ENCODE assay signal across 16 cellular contexts in the genomic region with DNA sequence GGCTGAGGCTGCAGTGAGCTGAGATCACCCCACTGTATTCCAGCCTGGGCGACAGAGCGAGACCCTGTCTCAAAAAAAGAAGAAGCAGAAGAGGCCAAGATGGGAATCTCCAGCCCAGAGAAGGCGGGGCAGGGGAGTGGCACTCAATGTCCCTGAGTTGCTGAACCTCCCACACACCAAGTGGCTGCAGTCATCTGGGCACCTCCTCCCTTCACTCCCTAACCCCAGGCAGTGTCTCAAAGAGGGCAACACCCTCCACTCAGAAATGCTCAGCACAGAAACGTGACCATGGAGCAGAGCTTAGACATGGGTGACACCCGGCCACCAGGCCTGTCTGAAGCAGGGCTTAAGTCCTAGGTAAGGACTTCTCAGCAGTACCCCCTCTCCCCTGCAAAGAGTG. TPM values are rescaled to one million over a fixed set of nuclear protein-coding genes. Genes with fewer than 3 reads are reported as not detected.
DNase-seq lines count a peak whose midpoint lies in the region; ATAC-seq, FAIRE-seq and TF ChIP-seq lines count a peak whose summit lies in the region.
"Had no signal": no experiment of that assay in that cellular context is flagged by ENCODE, and none has a peak within 500 bp of the region (broad histone marks: within the 10 kb centered on the region; RNA-seq: fewer than 3 reads in every experiment).

No MANE protein-coding gene starts in this region.

- RAD21 ChIA-PET in HCT116 (lab: Charles Lee; ENCODE audit: low non-redundant PET in 1 of 2, low total read pairs in 2 of 2, uncharacterized antibody in 2 of 2, unreplicated experiment in 2 of 2) = no interaction called here

- no peak overlapping the region for H3K27ac Mint-ChIP-seq in activated naive CD4-positive, alpha-beta T cell treated with anti-CD3 and anti-CD28 coated beads, Interleukin-2, amount 10 ng/mL, durations not matched to agents 7 days and 5 days
- H3K27ac Mint-ChIP-seq: memory B cell had no signal

- WGBS in small intestine, 3 donors = 75 to 89% (median 75%) methylated on average over 4 to 5 of the region's 5 CpGs

- no peak overlapping the region for H3K4me2 ChIP-seq in HCT116 (ENCODE audit: low read length)
- H3K4me2 ChIP-seq: neural progenitor cell had no signal

- no peaks in the 10 kb centered on the region for H3K27me3 ChIP-seq in HCT116 (ENCODE audit: insufficient read depth, low read length)
- no peaks in the 10 kb centered on the region for H3K27me3 ChIP-seq in small intestine (ENCODE audit: control insufficient read depth in 2 of 2, insufficient read depth in 2 of 2, low read length in 2 of 2)
- H3K27me3 ChIP-seq: breast epithelium, neural progenitor cell, SJSA1 had no signal

- H3K9me3 Mint-ChIP-seq in activated naive CD4-positive, alpha-beta T cell treated with anti-CD3 and anti-CD28 coated beads, Interleukin-2, amount 10 ng/mL, durations not matched to agents 7 days and 5 days = no peaks in the 10 kb centered on the region
- H3K9me3 Mint-ChIP-seq: memory B cell had no signal

- ATAC-seq in HCT116 = peak; percentile 46
- peak; percentile 87 for ATAC-seq in esophagus mucosa
- no peak for ATAC-seq in omental fat pad (ENCODE audit: low FRiP score)

- H4K20me1 ChIP-seq in HCT116 (ENCODE audit: insufficient read depth) = no peaks in the 10 kb centered on the region

- H3K9me3 ChIP-seq in HCT116 (ENCODE audit: control insufficient read depth in 1 of 2, insufficient read depth in 1 of 2, low read depth in 1 of 2, low read length in 2 of 2) (no peaks in the 10 kb centered on the region), small intestine (ENCODE audit: control insufficient read depth, low read depth) (no peaks in the 10 kb centered on the region)
- H3K9me3 ChIP-seq: breast epithelium, SJSA1 had no signal

- CTCF ChIA-PET in HCT116 (lab: Charles Lee) = no interaction called here
- CTCF ChIA-PET in activated naive CD4-positive, alpha-beta T cell treated with anti-CD3 and anti-CD28 coated beads, Interleukin-2, amount 10 ng/mL, durations not matched to agents 7 days and 5 days (lab: Charles Lee) = no interaction called here

- H3K79me2 ChIP-seq in HCT116 (ENCODE audit: insufficient read depth, low read length) = no peaks in the 10 kb centered on the region

- no TSS peak for BruUV-seq in HCT116 (replicated peaks; lab: Mats Ljungman, UMichigan)

- no peak for FAIRE-seq in small intestine (lab: Jason Lieb, UNC)
- FAIRE-seq: G401.6 had no signal

- TF ChIP-seq POLR2A in HCT116 (IDR thresholded peaks at IDR 0.05; ENCODE audit: borderline replicate concordance, extremely low read depth, insufficient read depth, insufficient read length) = no peak

- no peaks in the 10 kb centered on the region; a peak in 1 of 4 replicates for H3K36me3 ChIP-seq in HCT116 (ENCODE audit: control insufficient read depth in 1 of 2, insufficient read depth in 2 of 2, low read length in 2 of 2)
- H3K36me3 ChIP-seq in small intestine (ENCODE audit: control insufficient read depth in 2 of 2, insufficient read depth in 2 of 2, low read length in 2 of 2) = peaks cover 1 to 10% of the 10 kb centered on the region in 2 donors
- H3K36me3 ChIP-seq: breast epithelium, neural progenitor cell, SJSA1 had no signal

- no peak overlapping the region for H2AFZ ChIP-seq in HCT116 (ENCODE audit: low read depth, low read length, poor library complexity, severe bottlenecking)
- H2AFZ ChIP-seq: neural progenitor cell had no signal

- TF ChIP-seq RAD21 in HCT116 (IDR thresholded peaks at IDR 0.05; ENCODE audit: low read depth) = no peak

- no peak overlapping the region for H3K9ac ChIP-seq in HCT116 (ENCODE audit: low read length)
- H3K9ac ChIP-seq: neural progenitor cell had no signal

- no peak overlapping the region for H3K4me3 ChIP-seq in HCT116 (replicated peaks in 1 of 2; ENCODE audit: low read depth in 1 of 2, low read length in 2 of 2)
- H3K4me3 ChIP-seq in small intestine (ENCODE audit: low read depth in 1 of 2, low read length in 2 of 2) = no peak overlapping the region
- H3K4me3 ChIP-seq: breast epithelium, neural progenitor cell, SJSA1 had no signal

- H3K27ac ChIP-seq in HCT116 (ENCODE audit: low read depth, low read length) (no peak overlapping the region), small intestine (ENCODE audit: low read depth in 1 of 2, low read length in 1 of 2) (no peak overlapping the region)
- H3K27ac ChIP-seq: breast epithelium, neural progenitor cell, SJSA1 had no signal

- H3K36me3 Mint-ChIP-seq in activated naive CD4-positive, alpha-beta T cell treated with anti-CD3 and anti-CD28 coated beads, Interleukin-2, amount 10 ng/mL, durations not matched to agents 7 days and 5 days = peaks cover 14% of the 10 kb centered on the region

- H3K27me3 Mint-ChIP-seq in activated naive CD4-positive, alpha-beta T cell treated with anti-CD3 and anti-CD28 coated beads, Interleukin-2, amount 10 ng/mL, durations not matched to agents 7 days and 5 days = peaks cover 87% of the 10 kb centered on the region
- H3K27me3 Mint-ChIP-seq: memory B cell had no signal

- no peaks in the 10 kb centered on the region for H3K9me2 ChIP-seq in HCT116 (ENCODE audit: insufficient read depth)

- DNase-seq in HCT116 (ENCODE audit: low read depth, low spot score) = no peak
- peak; percentile 89 for DNase-seq in OCI-M1 (lab: John Stamatoyannopoulos, UW)
- DNase-seq in small intestine = peak; percentile 40
- no peak for DNase-seq in DMS 273 treated with DMSO at 0.1 percent for 48 hours (lab: John Stamatoyannopoulos, UW)
- no peak for DNase-seq in activated naive CD4-positive, alpha-beta T cell treated with anti-CD3 and anti-CD28 coated beads, Interleukin-2, amount 10 ng/mL, durations not matched to agents 7 days and 5 days
- DNase-seq in omental fat pad (ENCODE audit: low spot score) = no peak
- DNase-seq: activated CD4-positive, alpha-beta T cell treated with anti-CD3 and anti-CD28 coated beads, Interleukin-2, amount 50 U/mL, for 1 hour; activated T-cell treated with anti-CD3 and anti-CD28 coated beads, Interleukin-2, amount 50 U/mL, for 1 hour; NCI-H2171; NCI-H69 had no signal

- peaks cover 23% of the 10 kb centered on the region for H3K4me1 Mint-ChIP-seq in activated naive CD4-positive, alpha-beta T cell treated with anti-CD3 and anti-CD28 coated beads, Interleukin-2, amount 10 ng/mL, durations not matched to agents 7 days and 5 days

- intact Hi-C loops in HCT116 (cut with micrococcal nuclease) = no loop called here

- H3K4me1 ChIP-seq in HCT116 (ENCODE audit: control insufficient read depth in 1 of 2, insufficient read depth in 2 of 2, low read length in 2 of 2) (peaks cover 4 to 31% of the 10 kb centered on the region in 2 experiments; a peak in 3 of 4 replicates), small intestine (ENCODE audit: control insufficient read depth in 2 of 2, insufficient read depth in 1 of 2, low read depth in 1 of 2, low read length in 1 of 2) (no peaks in the 10 kb centered on the region)
- H3K4me1 ChIP-seq: breast epithelium had no signal

- no peak for TF ChIP-seq CTCF in HCT116 (IDR thresholded peaks at IDR 0.05 in 2 of 3, conservative IDR thresholded peaks at IDR 0.05 in 1 of 3; ENCODE audit: borderline replicate concordance in 1 of 3, insufficient read depth in 1 of 3, low read depth in 2 of 3, low read length in 2 of 3)
- TF ChIP-seq CTCF in omental fat pad (IDR thresholded peaks at IDR 0.05) = no peak

- no peak overlapping the region for H3K4me3 Mint-ChIP-seq in activated naive CD4-positive, alpha-beta T cell treated with anti-CD3 and anti-CD28 coated beads, Interleukin-2, amount 10 ng/mL, durations not matched to agents 7 days and 5 days
- H3K4me3 Mint-ChIP-seq: memory B cell, neural progenitor cell had no signal

- POLR2A ChIA-PET in HCT116 (lab: Charles Lee) = no interaction called here

TF ChIP-seq in HCT116, 20 proteins besides CTCF, POLR2A, EP300 and RAD21 (continues in another document):
- TF ChIP-seq, protein P1, sequence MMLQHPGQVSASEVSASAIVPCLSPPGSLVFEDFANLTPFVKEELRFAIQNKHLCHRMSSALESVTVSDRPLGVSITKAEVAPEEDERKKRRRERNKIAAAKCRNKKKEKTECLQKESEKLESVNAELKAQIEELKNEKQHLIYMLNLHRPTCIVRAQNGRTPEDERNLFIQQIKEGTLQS (IDR thresholded peaks at IDR 0.05) = no peak
- TF ChIP-seq EZH2 (IDR thresholded peaks at IDR 0.05) (no peak), ZNF274 (IDR thresholded peaks at IDR 0.05; ENCODE audit: low read depth, low read length) (no peak), SIN3A (IDR thresholded peaks at IDR 0.05; ENCODE audit: low read depth) (no peak), ZFX (IDR thresholded peaks at IDR 0.05) (no peak), SP1 (IDR thresholded peaks at IDR 0.05; ENCODE audit: low read depth) (no peak), FOSL1 (IDR thresholded peaks at IDR 0.05; ENCODE audit: low read depth) (no peak), EZH2phosphoT487 (IDR thresholded peaks at IDR 0.05; ENCODE audit: borderline replicate concordance) (no peak), SRF (IDR thresholded peaks at IDR 0.05; ENCODE audit: low read depth) (no peak), JUND (IDR thresholded peaks at IDR 0.05) (no peak), CEBPB (IDR thresholded peaks at IDR 0.05; ENCODE audit: low read depth) (no peak), ELF1 (IDR thresholded peaks at IDR 0.05; ENCODE audit: borderline replicate concordance, low read depth) (no peak)
- TF ChIP-seq, protein P2, sequence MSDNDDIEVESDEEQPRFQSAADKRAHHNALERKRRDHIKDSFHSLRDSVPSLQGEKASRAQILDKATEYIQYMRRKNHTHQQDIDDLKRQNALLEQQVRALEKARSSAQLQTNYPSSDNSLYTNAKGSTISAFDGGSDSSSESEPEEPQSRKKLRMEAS (IDR thresholded peaks at IDR 0.05) = no peak
- TF ChIP-seq, protein P3, sequence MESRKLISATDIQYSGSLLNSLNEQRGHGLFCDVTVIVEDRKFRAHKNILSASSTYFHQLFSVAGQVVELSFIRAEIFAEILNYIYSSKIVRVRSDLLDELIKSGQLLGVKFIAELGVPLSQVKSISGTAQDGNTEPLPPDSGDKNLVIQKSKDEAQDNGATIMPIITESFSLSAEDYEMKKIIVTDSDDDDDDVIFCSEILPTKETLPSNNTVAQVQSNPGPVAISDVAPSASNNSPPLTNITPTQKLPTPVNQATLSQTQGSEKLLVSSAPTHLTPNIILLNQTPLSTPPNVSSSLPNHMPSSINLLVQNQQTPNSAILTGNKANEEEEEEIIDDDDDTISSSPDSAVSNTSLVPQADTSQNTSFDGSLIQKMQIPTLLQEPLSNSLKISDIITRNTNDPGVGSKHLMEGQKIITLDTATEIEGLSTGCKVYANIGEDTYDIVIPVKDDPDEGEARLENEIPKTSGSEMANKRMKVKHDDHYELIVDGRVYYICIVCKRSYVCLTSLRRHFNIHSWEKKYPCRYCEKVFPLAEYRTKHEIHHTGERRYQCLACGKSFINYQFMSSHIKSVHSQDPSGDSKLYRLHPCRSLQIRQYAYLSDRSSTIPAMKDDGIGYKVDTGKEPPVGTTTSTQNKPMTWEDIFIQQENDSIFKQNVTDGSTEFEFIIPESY (IDR thresholded peaks at IDR 0.05; ENCODE audit: extremely low read depth, insufficient replicate concordance, low read length) = no peak

RNA-seq across cellular contexts. Expression of a gene that starts 36.3 kb away (rescaled TPM):
- total RNA-seq in HCT116 (2021; ENCODE audit: unreplicated experiment) (49.6 TPM), esophagus mucosa (33.0 TPM), omental fat pad (10 to 100 TPM; 30.1 to 98.0 (median 38.0) TPM)
- polyA plus RNA-seq in HCT116 (2012) = 33.8 and 34.4 TPM in 2 replicates
- polyA plus RNA-seq in small intestine = 100 to 1,000 TPM in 1 of 3 donors, 10 to 100 TPM in 2; 61.1 to 105 (median 94.2) TPM

Comparison
In these comparisons a context has a peak if more than half of its experiments do, and no peak if none do; other contexts are left out.
1. DNase-seq: peak in OCI-M1 (single experiment) and small intestine (single experiment); none in HCT116 (single experiment), DMS 273 treated with DMSO at 0.1 percent for 48 hours (single experiment), activated naive CD4-positive, alpha-beta T cell treated with anti-CD3 and anti-CD28 coated beads, Interleukin-2, amount 10 ng/mL, durations not matched to agents 7 days and 5 days (single experiment) and omental fat pad (single experiment).